Comparison of ENCODE assay signal across 23 cellular contexts in the genomic region with DNA sequence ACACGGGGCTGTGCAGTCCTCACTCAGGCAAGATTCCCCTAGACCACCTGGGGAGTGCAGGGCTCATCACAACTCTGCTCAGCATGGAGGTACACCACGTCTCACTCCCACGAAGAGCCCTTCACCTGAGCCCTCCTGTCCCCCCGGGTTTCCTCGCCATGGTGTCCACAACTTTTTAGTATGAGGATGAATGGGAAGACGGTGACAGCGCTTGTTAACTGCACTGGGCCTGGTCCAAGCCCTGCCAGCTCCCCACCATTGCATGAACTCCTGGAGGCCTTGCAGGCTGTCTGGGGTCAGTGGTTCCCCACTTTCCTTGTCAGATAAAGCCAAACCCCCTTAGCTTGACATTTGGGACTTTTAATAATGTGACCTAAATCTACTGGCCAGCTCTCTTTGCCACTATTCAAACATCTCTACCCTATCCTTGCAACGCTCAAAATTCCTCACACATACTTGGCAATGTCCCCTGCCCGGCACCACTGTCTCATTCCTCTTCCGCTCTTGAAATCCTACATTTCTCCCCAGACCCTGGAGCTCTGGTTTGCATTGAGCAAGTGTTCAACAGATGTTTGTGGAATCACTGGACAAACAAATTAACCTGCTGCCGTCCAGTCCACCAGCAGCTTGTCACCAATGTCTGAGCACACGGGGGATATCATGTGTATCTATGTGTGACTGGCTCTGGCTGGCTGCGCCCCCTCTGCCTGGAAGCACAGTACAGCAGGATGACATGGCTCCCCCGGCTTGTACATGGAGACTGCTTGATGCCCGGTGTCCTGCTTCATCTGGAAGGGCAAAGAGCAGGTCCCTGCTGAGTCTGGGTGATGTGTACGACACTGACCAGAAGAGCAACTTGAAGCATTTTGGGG. TPM values are rescaled to one million over a fixed set of nuclear protein-coding genes. Genes with fewer than 3 reads are reported as not detected.
DNase-seq lines count a peak whose midpoint lies in the region; ATAC-seq and TF ChIP-seq lines count a peak whose summit lies in the region.
"Had no signal": no experiment of that assay in that cellular context is flagged by ENCODE, and none has a peak within 500 bp of the region (broad histone marks: within the 10 kb centered on the region; RNA-seq: fewer than 3 reads in every experiment).

No MANE protein-coding gene starts in this region.

- intact Hi-C loops in upper lobe of right lung (cut with DNase I): no loop called here

- peaks cover 67% of the 10 kb centered on the region for H3K36me3 ChIP-seq in upper lobe of right lung
- H3K36me3 ChIP-seq in effector memory CD4-positive, alpha-beta T cell (ENCODE audit: control insufficient read depth, insufficient read depth, low read length): peaks cover 61% of the 10 kb centered on the region

- peaks cover 83% of the 10 kb centered on the region for H3K36me3 Mint-ChIP-seq in brain

- no peaks in the 10 kb centered on the region for H3K27me3 Mint-ChIP-seq in stimulated activated naive CD8-positive, alpha-beta T cell treated with anti-CD3 and anti-CD28 coated beads, Interleukin-15, amount 100 ng/mL, for 72 hours
- peaks cover 3% of the 10 kb centered on the region for H3K27me3 Mint-ChIP-seq in brain
- H3K27me3 Mint-ChIP-seq: CD8-positive, alpha-beta memory T cell had no signal

- no peaks in the 10 kb centered on the region for H3K4me1 ChIP-seq in upper lobe of right lung
- no peaks in the 10 kb centered on the region for H3K4me1 ChIP-seq in effector memory CD4-positive, alpha-beta T cell (ENCODE audit: control insufficient read depth, insufficient read depth, low read length, poor library complexity, severe bottlenecking)

- H3K27me3 ChIP-seq in upper lobe of right lung: no peaks in the 10 kb centered on the region
- no peaks in the 10 kb centered on the region for H3K27me3 ChIP-seq in effector memory CD4-positive, alpha-beta T cell (replicated peaks; ENCODE audit: control insufficient read depth, insufficient read depth, low read length, poor library complexity, severe bottlenecking)

- H3K4me1 Mint-ChIP-seq in stimulated activated naive CD8-positive, alpha-beta T cell treated with anti-CD3 and anti-CD28 coated beads, Interleukin-15, amount 100 ng/mL, for 72 hours: no peaks in the 10 kb centered on the region
- H3K4me1 Mint-ChIP-seq in brain: peaks cover 32% of the 10 kb centered on the region
- H3K4me1 Mint-ChIP-seq: CD8-positive, alpha-beta memory T cell had no signal

- peak overlapping the region; percentile 1 to 10 for H3K27ac Mint-ChIP-seq in stimulated activated naive CD8-positive, alpha-beta T cell treated with anti-CD3 and anti-CD28 coated beads, Interleukin-15, amount 100 ng/mL, for 72 hours
- H3K27ac Mint-ChIP-seq in brain: peak overlapping the region in 3 of 5 experiments; percentile 23 to 30 (median 23)

- H3K9me3 Mint-ChIP-seq in stimulated activated naive CD8-positive, alpha-beta T cell treated with anti-CD3 and anti-CD28 coated beads, Interleukin-15, amount 100 ng/mL, for 72 hours: no peaks in the 10 kb centered on the region
- no peaks in the 10 kb centered on the region for H3K9me3 Mint-ChIP-seq in brain
- H3K9me3 Mint-ChIP-seq: CD8-positive, alpha-beta memory T cell had no signal

- TF ChIP-seq CTCF in brain (conservative IDR thresholded peaks at IDR 0.05) (no peak), upper lobe of right lung (IDR thresholded peaks at IDR 0.05) (no peak)

- no peak overlapping the region for H3K4me3 ChIP-seq in upper lobe of right lung
- H3K4me3 ChIP-seq in effector memory CD4-positive, alpha-beta T cell (ENCODE audit: insufficient read depth, low read depth, low read length, poor library complexity, severe bottlenecking): no peak overlapping the region
- H3K4me3 ChIP-seq: A549 had no signal

- H3K27ac ChIP-seq in upper lobe of right lung: no peak overlapping the region
- H3K27ac ChIP-seq in effector memory CD4-positive, alpha-beta T cell (ENCODE audit: insufficient read depth, low read length, poor library complexity, severe bottlenecking): no peak overlapping the region
- H3K27ac ChIP-seq: A549, KMS-11 had no signal

- no peak overlapping the region for H3K4me3 Mint-ChIP-seq in stimulated activated naive CD8-positive, alpha-beta T cell treated with anti-CD3 and anti-CD28 coated beads, Interleukin-15, amount 100 ng/mL, for 72 hours
- no peak overlapping the region for H3K4me3 Mint-ChIP-seq in brain
- H3K4me3 Mint-ChIP-seq: CD8-positive, alpha-beta memory T cell had no signal

- H3K9me3 ChIP-seq in upper lobe of right lung: no peaks in the 10 kb centered on the region
- H3K9me3 ChIP-seq in effector memory CD4-positive, alpha-beta T cell (ENCODE audit: control insufficient read depth, low read length): no peaks in the 10 kb centered on the region
- H3K9me3 ChIP-seq: A549 had no signal

- no peak for ATAC-seq in stimulated activated naive CD8-positive, alpha-beta T cell treated with anti-CD3 and anti-CD28 coated beads, Interleukin-15, amount 100 ng/mL, for 72 hours
- ATAC-seq in stimulated activated naive CD8-positive, alpha-beta T cell treated with anti-CD3 and anti-CD28 coated beads, Interleukin-15, Interleukin-2, amounts not matched to agents 100 U/mL and 50 U/mL, for 24 hours: no peak
- ATAC-seq in upper lobe of right lung: no peak
- ATAC-seq in GM18907 (IDR thresholded peaks at IDR 0.05; ENCODE audit: unreplicated experiment): no peak
- ATAC-seq: A549, PC-3 had no signal

- DNase-seq in stimulated activated naive CD8-positive, alpha-beta T cell treated with anti-CD3 and anti-CD28 coated beads, Interleukin-15, amount 100 ng/mL, for 72 hours: no peak
- no peak for DNase-seq in stimulated activated naive CD8-positive, alpha-beta T cell treated with anti-CD3 and anti-CD28 coated beads, Interleukin-15, Interleukin-2, amounts not matched to agents 100 U/mL and 50 U/mL, for 24 hours
- peak; percentile 23 for DNase-seq in fibroblast of gingiva (ENCODE audit: low read depth)
- DNase-seq in upper lobe of right lung: peak; percentile 53
- no peak for DNase-seq in NCI-H1417 treated with DMSO at 0.1 percent for 48 hours (lab: John Stamatoyannopoulos, UW)
- DNase-seq in effector memory CD4-positive, alpha-beta T cell: no peak
- DNase-seq: Calu3, DMS153, NCI-H1092 treated with DMSO at 0.1 percent for 48 hours, NCI-H2081, NCI-H2171, NCI-H526, PC-3 had no signal

RNA-seq across cellular contexts. Expression of a gene that starts 11.2 kb away (rescaled TPM):
- 165 TPM for polyA plus RNA-seq in brain (ENCODE audit: insufficient read depth, low read depth, low replicate concordance)
- 59.3 TPM for total RNA-seq in upper lobe of right lung

RNA-seq across cellular contexts. Expression of a gene that starts 16.1 kb away (rescaled TPM):
- polyA plus RNA-seq in brain (ENCODE audit: insufficient read depth, low read depth, low replicate concordance): not detected
- 0.29 TPM for total RNA-seq in upper lobe of right lung
- total RNA-seq: Calu3, Daoy, Right ventricle myocardium superior, RPMI7951, SK-MEL-5 had no signal
- polyA plus RNA-seq: CD8-positive, alpha-beta memory T cell had no signal

RNA-seq across cellular contexts. Expression of a gene that starts 30.9 kb away (rescaled TPM):
- polyA plus RNA-seq in brain (ENCODE audit: insufficient read depth, low read depth, low replicate concordance): 0.19 TPM
- 0.55 TPM for total RNA-seq in upper lobe of right lung
- total RNA-seq: Calu3; CD8-positive, alpha-beta memory T cell; Daoy; H1; PC-3; Right ventricle myocardium superior; RPMI7951; SK-MEL-5 had no signal
- polyA plus RNA-seq: CD8-positive, alpha-beta memory T cell had no signal

RNA-seq across cellular contexts. Expression of a gene that starts 47.5 kb away (rescaled TPM):
- 0.03 TPM for polyA plus RNA-seq in brain (ENCODE audit: insufficient read depth, low read depth, low replicate concordance)
- 0.81 TPM for total RNA-seq in upper lobe of right lung
- total RNA-seq: Calu3; CD8-positive, alpha-beta memory T cell; H1; Right ventricle myocardium superior had no signal
- polyA plus RNA-seq: CD8-positive, alpha-beta memory T cell; H1 had no signal

Comparison
In these comparisons a context has a peak if more than half of its experiments do, and no peak if none do; other contexts are left out.
1. DNase-seq: peak in fibroblast of gingiva (single experiment) and upper lobe of right lung (single experiment); none in stimulated activated naive CD8-positive, alpha-beta T cell treated with anti-CD3 and anti-CD28 coated beads, Interleukin-15, amount 100 ng/mL, for 72 hours (0 of 2), stimulated activated naive CD8-positive, alpha-beta T cell treated with anti-CD3 and anti-CD28 coated beads, Interleukin-15, Interleukin-2, amounts not matched to agents 100 U/mL and 50 U/mL, for 24 hours (single experiment), NCI-H1417 treated with DMSO at 0.1 percent for 48 hours (single experiment) and effector memory CD4-positive, alpha-beta T cell (0 of 3).